1 cellular context compared by ENCODE assay signal in the genomic region with DNA sequence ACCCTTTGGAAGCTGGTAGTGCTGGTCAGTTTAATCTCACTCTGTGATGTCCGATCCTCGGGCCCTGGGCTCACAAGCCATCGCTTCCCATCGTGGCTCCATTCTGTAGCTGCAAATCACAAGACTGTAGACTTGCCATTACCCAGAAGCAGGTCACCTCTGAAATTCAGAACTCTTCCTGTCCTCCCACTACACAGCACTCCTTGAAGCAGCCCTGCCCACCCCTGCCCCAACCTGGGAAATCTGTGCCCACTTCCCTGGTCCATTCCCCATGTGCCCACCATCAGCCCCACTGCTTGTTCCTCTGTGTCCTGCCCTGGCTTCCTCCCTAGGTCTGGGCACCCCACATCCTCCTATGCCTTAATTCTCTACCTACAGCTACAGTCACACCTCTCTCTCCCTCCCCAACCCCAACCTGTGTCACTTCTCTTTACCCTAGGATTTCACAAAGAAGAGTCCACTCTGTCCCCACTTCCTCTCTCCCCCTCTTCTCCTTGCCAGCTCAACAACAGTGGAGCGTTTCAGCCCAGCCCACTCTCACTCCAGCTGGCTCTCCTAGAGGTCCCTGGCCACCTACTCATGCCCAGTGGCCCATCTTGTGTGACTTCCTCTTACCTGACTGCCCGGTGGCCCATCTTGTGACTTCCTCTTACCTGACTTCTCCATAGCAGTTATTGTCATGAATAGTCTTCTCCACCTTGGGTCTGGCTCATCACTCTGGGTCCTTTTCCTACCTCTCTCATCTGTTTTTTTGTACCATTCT.
TF ChIP-seq lines count a peak whose summit lies in the region.

No MANE protein-coding gene starts in this region.

TF ChIP-seq in HepG2, 621 proteins besides CTCF, POLR2A, EP300 and RAD21:
- TF ChIP-seq, protein P1, sequence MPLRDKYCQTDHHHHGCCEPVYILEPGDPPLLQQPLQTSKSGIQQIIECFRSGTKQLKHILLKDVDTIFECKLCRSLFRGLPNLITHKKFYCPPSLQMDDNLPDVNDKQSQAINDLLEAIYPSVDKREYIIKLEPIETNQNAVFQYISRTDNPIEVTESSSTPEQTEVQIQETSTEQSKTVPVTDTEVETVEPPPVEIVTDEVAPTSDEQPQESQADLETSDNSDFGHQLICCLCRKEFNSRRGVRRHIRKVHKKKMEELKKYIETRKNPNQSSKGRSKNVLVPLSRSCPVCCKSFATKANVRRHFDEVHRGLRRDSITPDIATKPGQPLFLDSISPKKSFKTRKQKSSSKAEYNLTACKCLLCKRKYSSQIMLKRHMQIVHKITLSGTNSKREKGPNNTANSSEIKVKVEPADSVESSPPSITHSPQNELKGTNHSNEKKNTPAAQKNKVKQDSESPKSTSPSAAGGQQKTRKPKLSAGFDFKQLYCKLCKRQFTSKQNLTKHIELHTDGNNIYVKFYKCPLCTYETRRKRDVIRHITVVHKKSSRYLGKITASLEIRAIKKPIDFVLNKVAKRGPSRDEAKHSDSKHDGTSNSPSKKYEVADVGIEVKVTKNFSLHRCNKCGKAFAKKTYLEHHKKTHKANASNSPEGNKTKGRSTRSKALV (CRISPR knock-in tag; IDR thresholded peaks at IDR 0.05) = no peak
- TF ChIP-seq ZSCAN20 (CRISPR knock-in tag; IDR thresholded peaks at IDR 0.05; ENCODE audit: borderline replicate concordance) (no peak), ZNF326 (CRISPR knock-in tag; IDR thresholded peaks at IDR 0.05; ENCODE audit: borderline replicate concordance) (no peak), EZH2 (conservative IDR thresholded peaks at IDR 0.05; ENCODE audit: low read depth, low read length) (no peak), ZSCAN29 (CRISPR knock-in tag; conservative IDR thresholded peaks at IDR 0.05) (no peak), ISL2 (CRISPR knock-in tag; IDR thresholded peaks at IDR 0.05) (no peak), ZNF230 (CRISPR knock-in tag; IDR thresholded peaks at IDR 0.05) (no peak)
- TF ChIP-seq, protein P2, sequence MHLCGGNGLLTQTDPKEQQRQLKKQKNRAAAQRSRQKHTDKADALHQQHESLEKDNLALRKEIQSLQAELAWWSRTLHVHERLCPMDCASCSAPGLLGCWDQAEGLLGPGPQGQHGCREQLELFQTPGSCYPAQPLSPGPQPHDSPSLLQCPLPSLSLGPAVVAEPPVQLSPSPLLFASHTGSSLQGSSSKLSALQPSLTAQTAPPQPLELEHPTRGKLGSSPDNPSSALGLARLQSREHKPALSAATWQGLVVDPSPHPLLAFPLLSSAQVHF (CRISPR knock-in tag; IDR thresholded peaks at IDR 0.05) = no peak
TF ChIP-seq in HepG2: peak in this region for 0.
